Comparison of ENCODE assay signal across 10 cellular contexts in genomic region chr4:114015444-114015899, GRCh38. TPM values are rescaled to one million over a fixed set of nuclear protein-coding genes. Genes with fewer than 3 reads are reported as not detected.
A peak's percentile ranks its signal among the peaks of the same experiment; 100 is the strongest.
DNase-seq lines count a peak whose midpoint lies in the region; ATAC-seq, FAIRE-seq and TF ChIP-seq lines count a peak whose summit lies in the region.
"Had no signal": no experiment of that assay in that cellular context is flagged by ENCODE, and none has a peak within 500 bp of the region (broad histone marks: within the 10 kb centered on the region; RNA-seq: fewer than 3 reads in every experiment).

No MANE protein-coding gene starts in this region.

- H3K9me2 ChIP-seq in Karpas-422 (replicated peaks; ENCODE audit: insufficient read depth, low read length): no peaks in the 10 kb centered on the region

- H3K4me1 ChIP-seq in endothelial cell of umbilical vein (ENCODE audit: control insufficient read depth, extremely low read depth, insufficient read depth, low read length) (peaks cover 36% of the 10 kb centered on the region), Karpas-422 (ENCODE audit: low read length) (no peaks in the 10 kb centered on the region)

- dilution Hi-C loops in endothelial cell of umbilical vein (cut with MboI; ENCODE audit: extremely low pct_ligation_motif_present, low sequenced_read_pairs): no loop called here

- no peaks in the 10 kb centered on the region for H3K9me3 ChIP-seq in endothelial cell of umbilical vein (replicated peaks; ENCODE audit: control insufficient read depth, insufficient read depth, low read length)
- H3K9me3 ChIP-seq in Karpas-422 (ENCODE audit: low read length): no peaks in the 10 kb centered on the region

- peak; percentile 99 for DNase-seq in GM04503 (ENCODE audit: low read depth)
- DNase-seq in NCI-H69 (lab: John Stamatoyannopoulos, UW): peak; percentile 87
- peak; percentile 99 for DNase-seq in endothelial cell of umbilical vein (ENCODE audit: low read depth, low spot score)
- DNase-seq in pulmonary artery endothelial cell (ENCODE audit: low read depth, low spot score): peak; percentile 99
- no peak for DNase-seq in Karpas-422
- no peak for DNase-seq in HUDEP-2 (lab: John Stamatoyannopoulos, UW; ENCODE audit: unreplicated experiment in 76 of 76)
- DNase-seq: activated CD4-positive, alpha-beta T cell treated with anti-CD3 and anti-CD28 coated beads for 48 hours; MM.1S had no signal

- H3K9me1 ChIP-seq in endothelial cell of umbilical vein (replicated peaks; ENCODE audit: control insufficient read depth, extremely low read depth, insufficient read depth, low read length): no peaks in the 10 kb centered on the region

- H3K4me3 ChIP-seq in endothelial cell of umbilical vein (replicated peaks in 1 of 3; ENCODE audit: insufficient read depth in 1 of 3, low read depth in 1 of 3, low read length in 3 of 3): no peak overlapping the region
- no peak overlapping the region for H3K4me3 ChIP-seq in Karpas-422 (ENCODE audit: low read length)

- H3K79me2 ChIP-seq in endothelial cell of umbilical vein (ENCODE audit: control insufficient read depth, insufficient read depth, low read length): no peaks in the 10 kb centered on the region
- H3K79me2 ChIP-seq in Karpas-422 (ENCODE audit: low read length): no peaks in the 10 kb centered on the region

- no peaks in the 10 kb centered on the region for H4K20me1 ChIP-seq in endothelial cell of umbilical vein (replicated peaks; ENCODE audit: control insufficient read depth, extremely low read depth, insufficient read depth, low read length)
- H4K20me1 ChIP-seq in Karpas-422 (ENCODE audit: insufficient read depth, low read depth, low read length): no peaks in the 10 kb centered on the region

- intact Hi-C loops in endothelial cell of umbilical vein (cut with micrococcal nuclease): loop anchor here (1.0 to 10.0 kb wide), 15 partner anchors 9 to 1931 kb away; partner anchors contain the start of genes ARSJ and FAM241A

- POLR2A ChIA-PET in endothelial cell of umbilical vein (lab: Charles Lee): interaction anchor here (0.8 to 1.7 kb wide), 4 partner anchors 10 to 547 kb away, joined by 3 to 11 read pairs (median 6); partner anchors contain the start of gene ARSJ

- H3K27me3 ChIP-seq in endothelial cell of umbilical vein (ENCODE audit: control insufficient read depth in 2 of 2, insufficient read depth in 2 of 2, low read length in 2 of 2): no peaks in the 10 kb centered on the region
- H3K27me3 ChIP-seq in Karpas-422 (ENCODE audit: low read length): no peaks in the 10 kb centered on the region

- H3K4me2 ChIP-seq in endothelial cell of umbilical vein (ENCODE audit: insufficient read depth, low read length) (peak overlapping the region; percentile 78), Karpas-422 (ENCODE audit: low read depth, low read length, poor library complexity, severe bottlenecking) (no peak overlapping the region)

- H3K36me3 ChIP-seq in endothelial cell of umbilical vein (ENCODE audit: control insufficient read depth in 2 of 2, extremely low read depth in 1 of 2, insufficient read depth in 2 of 2, low read length in 2 of 2): no peaks in the 10 kb centered on the region
- H3K36me3 ChIP-seq in Karpas-422 (ENCODE audit: insufficient read depth, low read length): no peaks in the 10 kb centered on the region

- no TSS peak for BruUV-seq in endothelial cell of umbilical vein (replicated peaks; lab: Mats Ljungman, UMichigan)

- peak; percentile 82 for FAIRE-seq in endothelial cell of umbilical vein (lab: Jason Lieb, UNC)

- H3K9ac ChIP-seq in endothelial cell of umbilical vein (replicated peaks; ENCODE audit: extremely low read depth, insufficient read depth, low read length) (peak overlapping the region; percentile 82), Karpas-422 (ENCODE audit: low read length) (no peak overlapping the region)

- ATAC-seq in HG03135 (IDR thresholded peaks at IDR 0.05; ENCODE audit: unreplicated experiment) (no peak), GM21737 (IDR thresholded peaks at IDR 0.05; ENCODE audit: unreplicated experiment) (no peak)

- TF ChIP-seq CTCF in endothelial cell of umbilical vein (IDR thresholded peaks at IDR 0.05; ENCODE audit: extremely low read depth in 1 of 2, insufficient read depth in 1 of 2, low read depth in 1 of 2, low read length in 2 of 2): no peak

- H3K27ac ChIP-seq in endothelial cell of umbilical vein (ENCODE audit: insufficient read depth, low read depth, low read length) (peak overlapping the region; percentile 96), Karpas-422 (ENCODE audit: low read length) (no peak overlapping the region)

- CTCF ChIA-PET in endothelial cell of umbilical vein (lab: Charles Lee): interaction anchor here (0.9 to 2.0 kb wide), 9 partner anchors 10 to 165 kb away, joined by 3 to 17 read pairs (median 7); partner anchors contain the start of gene ARSJ

- no peak overlapping the region for H2AFZ ChIP-seq in endothelial cell of umbilical vein (ENCODE audit: low read depth, low read length)
- no peak overlapping the region for H2AFZ ChIP-seq in Karpas-422 (ENCODE audit: low read length)

- TF ChIP-seq POLR2A in endothelial cell of umbilical vein (IDR thresholded peaks at IDR 0.05; ENCODE audit: low read depth, low read length): peak; percentile 74

TF ChIP-seq in endothelial cell of umbilical vein, 7 proteins besides CTCF, POLR2A, EP300 and RAD21:
- TF ChIP-seq GATA2 (IDR thresholded peaks at IDR 0.05; ENCODE audit: insufficient read depth, insufficient read length, low read depth, low read length) (peak; percentile 83), EZH2 (IDR thresholded peaks at IDR 0.05; ENCODE audit: borderline replicate concordance, low read depth, low read length, severe bottlenecking) (no peak), MYC (IDR thresholded peaks at IDR 0.05; ENCODE audit: low read depth, low read length) (no peak), POLR2AphosphoS5 (IDR thresholded peaks at IDR 0.05; ENCODE audit: insufficient read depth, low read depth, low read length) (peak; percentile 87), JUN (IDR thresholded peaks at IDR 0.05; ENCODE audit: borderline replicate concordance, insufficient read depth, insufficient read length, low read depth) (peak; percentile 99), FOS (IDR thresholded peaks at IDR 0.05; ENCODE audit: borderline replicate concordance, insufficient read depth, low read length) (peak; percentile 96), MAX (IDR thresholded peaks at IDR 0.05; ENCODE audit: insufficient read depth, insufficient read length) (no peak)
TF ChIP-seq in endothelial cell of umbilical vein: peak in this region for 4.

RNA-seq across cellular contexts. Expression of gene ARSJ, which starts 36.0 kb away (rescaled TPM):
- 44.0 and 50.0 TPM in 2 replicates for total RNA-seq in endothelial cell of umbilical vein
- polyA plus RNA-seq in endothelial cell of umbilical vein: 16.3 and 21.9 TPM in 2 replicates
- 21.2 and 22.9 TPM in 2 replicates for polyA plus RNA-seq in endothelial cell of umbilical vein (2011; cell fraction: cytosol; rRNA removed)
- polyA plus RNA-seq in endothelial cell of umbilical vein (2011; cell fraction: nucleus; rRNA removed): 30.7 and 36.0 TPM in 2 replicates
- polyA plus RNA-seq in endothelial cell of umbilical vein (2012): 37.8 and 39.0 TPM in 2 replicates
- polyA minus RNA-seq in endothelial cell of umbilical vein: 45.1 and 46.4 TPM in 2 replicates
- polyA minus RNA-seq in endothelial cell of umbilical vein (2011; cell fraction: cytosol; rRNA and poly(A)+ RNA removed): 0.41 TPM
- 120 and 128 TPM in 2 replicates for polyA minus RNA-seq in endothelial cell of umbilical vein (2011; cell fraction: nucleus; rRNA and poly(A)+ RNA removed)
- total RNA-seq in pulmonary artery endothelial cell: 77.4 and 93.5 TPM in 2 replicates
- not detected in 2 replicates for total RNA-seq in Karpas-422 (2014; rRNA removed; shearing (Covaris generic); ENCODE audit: low replicate concordance)

Comparison
In these comparisons a context has a peak if more than half of its experiments do, and no peak if none do; other contexts are left out.
1. DNase-seq: peak in GM04503 (single experiment), NCI-H69 (single experiment), endothelial cell of umbilical vein (single experiment) and pulmonary artery endothelial cell (single experiment); none in Karpas-422 (single experiment) and HUDEP-2 (0 of 76).
2. RNA of gene ARSJ, which starts 36.0 kb away (total RNA-seq): 77.4 to 93.5 TPM in pulmonary artery endothelial cell and 44.0 to 50.0 TPM in endothelial cell of umbilical vein; not detected in Karpas-422; every median in the first group is over 10 times any median in the second.